Comparison of ENCODE assay signal across 8 cellular contexts in genomic region chr10:102644646-102645387, GRCh38. TPM values are rescaled to one million over a fixed set of nuclear protein-coding genes. Genes with fewer than 3 reads are reported as not detected.
A peak's percentile ranks its signal among the peaks of the same experiment; 100 is the strongest.
DNase-seq lines count a peak whose midpoint lies in the region; ATAC-seq and TF ChIP-seq lines count a peak whose summit lies in the region.

No MANE protein-coding gene starts in this region.

- peak overlapping the region; percentile 78 for H3K4me2 ChIP-seq in mesenchymal stem cell (ENCODE audit: low read length, poor library complexity, severe bottlenecking)

- CTCF ChIA-PET in BJ (lab: Yijun Ruan, JAX) (interaction anchor here (0.7 to 3.5 kb wide), 11 partner anchors 11 to 144 kb away, joined by 3 to 24 read pairs (median 5); partner anchors contain the start of genes ACTR1A, ARL3 and SUFU), HEK293 (lab: Yijun Ruan, JAX) (interaction anchor here (0.7 to 1.8 kb wide), 9 partner anchors 15 to 1614 kb away, joined by 3 to 11 read pairs (median 3); partner anchors contain the start of genes ARL3, PDZD7 and SFXN3)
- CTCF ChIA-PET in activated CD4-positive, alpha-beta memory T cell treated with anti-CD3 and anti-CD28 coated beads, Interleukin-2, amount 10 ng/mL, durations not matched to agents 7 days and 5 days (lab: Charles Lee) = interaction anchor here (0.6 to 3.8 kb wide), 16 partner anchors 9 to 1177 kb away, joined by 3 to 39 read pairs (median 4); partner anchors contain the start of genes ACTR1A, ARL3 and SFXN2

- H3K9me3 Mint-ChIP-seq in activated CD4-positive, alpha-beta memory T cell treated with anti-CD3 and anti-CD28 coated beads, Interleukin-2, amount 10 ng/mL, durations not matched to agents 7 days and 5 days = no peaks in the 10 kb centered on the region

- ATAC-seq in HG03139 (IDR thresholded peaks at IDR 0.05; ENCODE audit: unreplicated experiment) = no peak

- peak overlapping the region; percentile 19 for H2BK15ac ChIP-seq in mesenchymal stem cell (ENCODE audit: low read depth, poor library complexity, severe bottlenecking)

- peak overlapping the region; percentile 92 to 99 for H3K18ac ChIP-seq in mesenchymal stem cell (ENCODE audit: low read depth in 1 of 2, low read length in 2 of 2)

- H4K8ac ChIP-seq in mesenchymal stem cell (ENCODE audit: low read length) = peak overlapping the region; percentile 56

- H3K4me1 Mint-ChIP-seq in activated CD4-positive, alpha-beta memory T cell treated with anti-CD3 and anti-CD28 coated beads, Interleukin-2, amount 10 ng/mL, durations not matched to agents 7 days and 5 days = peaks cover 43% of the 10 kb centered on the region

- H3K9me3 ChIP-seq in HEK293 (ENCODE audit: control insufficient read depth, insufficient read depth, low read depth, low read length) (no peaks in the 10 kb centered on the region), mesenchymal stem cell (ENCODE audit: control insufficient read depth, low read length) (no peaks in the 10 kb centered on the region)

- peaks cover 23% of the 10 kb centered on the region for H3K36me3 Mint-ChIP-seq in activated CD4-positive, alpha-beta memory T cell treated with anti-CD3 and anti-CD28 coated beads, Interleukin-2, amount 10 ng/mL, durations not matched to agents 7 days and 5 days (ENCODE audit: low read depth)

- TF ChIP-seq CTCF in BJ (IDR thresholded peaks at IDR 0.05; ENCODE audit: insufficient read depth, low read depth, low read length) (peak; percentile 56), HEK293 (tag by site-specific recombination; IDR thresholded peaks at IDR 0.05) (peak; percentile 99)

- H2BK5ac ChIP-seq in mesenchymal stem cell (ENCODE audit: low read depth, low read length, poor library complexity, severe bottlenecking) = peak overlapping the region; percentile 94

- H3K23ac ChIP-seq in mesenchymal stem cell (ENCODE audit: low read length in 2 of 2) = peak overlapping the region; percentile 81 to 98

- no peak for DNase-seq in BJ (ENCODE audit: low read depth)
- DNase-seq in NCI-H69 (lab: John Stamatoyannopoulos, UW) = peak; percentile 90
- DNase-seq in activated CD4-positive, alpha-beta memory T cell treated with anti-CD3 and anti-CD28 coated beads, Interleukin-2, amount 10 ng/mL, durations not matched to agents 7 days and 5 days = peak; percentile 84
- peak; percentile 60 for DNase-seq in effector CD8-positive, alpha-beta T cell (lab: John Stamatoyannopoulos, UW)
- DNase-seq in mesenchymal stem cell = peak; percentile 80
- peak; percentile 61 for DNase-seq in stimulated activated CD8-positive, alpha-beta memory T cell treated with anti-CD3 and anti-CD28 coated beads, Interleukin-12 subunit alpha, Interleukin-12 subunit beta, amount 100 ng/mL, for 1 hour (ENCODE audit: low read depth)

- peak overlapping the region; percentile 98 for H3K9ac ChIP-seq in mesenchymal stem cell (ENCODE audit: low read length)

- H3K27me3 Mint-ChIP-seq in activated CD4-positive, alpha-beta memory T cell treated with anti-CD3 and anti-CD28 coated beads, Interleukin-2, amount 10 ng/mL, durations not matched to agents 7 days and 5 days = no peaks in the 10 kb centered on the region

- H2AK5ac ChIP-seq in mesenchymal stem cell (ENCODE audit: low read length, severe bottlenecking) = no peak overlapping the region

- H3K4me1 ChIP-seq in HEK293 (ENCODE audit: control insufficient read depth, insufficient read depth, low read length) (peaks cover 15% of the 10 kb centered on the region), mesenchymal stem cell (ENCODE audit: control insufficient read depth, insufficient read depth, low read depth, low read length) (peaks cover 34% of the 10 kb centered on the region)

- peak overlapping the region; percentile 86 for H3K27ac ChIP-seq in HEK293 (ENCODE audit: extremely low read depth, low read depth, low read length)
- H3K27ac ChIP-seq in mesenchymal stem cell (ENCODE audit: low read length, poor library complexity, severe bottlenecking) = peak overlapping the region; percentile 94

- H2BK120ac ChIP-seq in mesenchymal stem cell (ENCODE audit: low read depth, low read length) = peak overlapping the region; percentile 75

- H3K4ac ChIP-seq in mesenchymal stem cell (ENCODE audit: low read depth in 1 of 2, low read length in 2 of 2) = peak overlapping the region; percentile 83 to 98

- peak overlapping the region; percentile 80 to 97 for H2BK12ac ChIP-seq in mesenchymal stem cell (ENCODE audit: low read length in 2 of 2)

- WGBS in mesenchymal stem cell = under 1% methylated on average over 62 of the region's 62 CpGs

- no peaks in the 10 kb centered on the region for H3K27me3 ChIP-seq in BJ (ENCODE audit: control insufficient read depth, insufficient read depth, low read length)
- H3K27me3 ChIP-seq in mesenchymal stem cell (ENCODE audit: control insufficient read depth in 1 of 2, insufficient read depth in 1 of 2, low read length in 2 of 2) = no peaks in the 10 kb centered on the region

- H3K79me1 ChIP-seq in mesenchymal stem cell (replicated peaks; ENCODE audit: low read length, poor library complexity, severe bottlenecking) = no peaks in the 10 kb centered on the region

- POLR2A ChIA-PET in BJ (lab: Charles Lee) (interaction anchor here (0.6 kb wide), 1 partner anchor 109 kb away, joined by 3 read pairs; no protein-coding TSS in a partner anchor), HEK293 (lab: Yijun Ruan, JAX) (interaction anchor here (0.6 to 3.5 kb wide), 14 partner anchors 13 to 414 kb away, joined by 3 to 24 read pairs (median 4); partner anchors contain the start of genes ACTR1A, ARL3, SFXN2 and SUFU)
- POLR2A ChIA-PET in activated CD4-positive, alpha-beta memory T cell treated with anti-CD3 and anti-CD28 coated beads, Interleukin-2, amount 10 ng/mL, durations not matched to agents 7 days and 5 days (lab: Charles Lee) = interaction anchor here (0.7 to 5.0 kb wide), 27 partner anchors 9 to 723 kb away, joined by 3 to 130 read pairs (median 5); partner anchors contain the start of genes ACTR1A, ARL3, C10orf95 and CNNM2

- peak overlapping the region; percentile 98 for H3K27ac Mint-ChIP-seq in activated CD4-positive, alpha-beta memory T cell treated with anti-CD3 and anti-CD28 coated beads, Interleukin-2, amount 10 ng/mL, durations not matched to agents 7 days and 5 days

- H2AFZ ChIP-seq in mesenchymal stem cell (ENCODE audit: low read depth, low read length) = no peak overlapping the region

- peaks cover 4% of the 10 kb centered on the region for H3K36me3 ChIP-seq in BJ (ENCODE audit: control insufficient read depth, insufficient read depth, low read length)
- H3K36me3 ChIP-seq in HEK293 (ENCODE audit: control insufficient read depth in 2 of 2, insufficient read depth in 1 of 2, low read length in 2 of 2) = peaks cover 0 to 18% of the 10 kb centered on the region in 2 experiments; a peak in 1 of 3 replicates
- peaks cover 22 to 44% of the 10 kb centered on the region in 2 experiments for H3K36me3 ChIP-seq in mesenchymal stem cell (ENCODE audit: control insufficient read depth in 1 of 2, insufficient read depth in 2 of 2, low read depth in 1 of 2, low read length in 2 of 2)

- H4K91ac ChIP-seq in mesenchymal stem cell (ENCODE audit: low read length) = peak overlapping the region; percentile 93

- H3K14ac ChIP-seq in mesenchymal stem cell (ENCODE audit: low read length in 2 of 2) = peak overlapping the region in 1 of 2 experiments; percentile 100

- peak overlapping the region; percentile 87 for H3K4me3 ChIP-seq in BJ (ENCODE audit: low read depth, low read length)
- peak overlapping the region; percentile 69 for H3K4me3 ChIP-seq in HEK293 (ENCODE audit: low read depth, low read length)
- peak overlapping the region; percentile 79 to 95 for H3K4me3 ChIP-seq in mesenchymal stem cell (ENCODE audit: insufficient read depth in 1 of 2, low read depth in 1 of 2, low read length in 2 of 2)

- peak overlapping the region; percentile 90 for H3K4me3 Mint-ChIP-seq in activated CD4-positive, alpha-beta memory T cell treated with anti-CD3 and anti-CD28 coated beads, Interleukin-2, amount 10 ng/mL, durations not matched to agents 7 days and 5 days

TF ChIP-seq in HEK293, 187 proteins besides CTCF, POLR2A, EP300 and RAD21 (continues in another document):
- TF ChIP-seq WT1 (tag by site-specific recombination; IDR thresholded peaks at IDR 0.05) = peak; percentile 41; the same call in 1 of the 2 replicates
- no peak for TF ChIP-seq ZNF658 (tag by site-specific recombination; IDR thresholded peaks at IDR 0.05)
- peak; percentile 17; the same call in 1 of the 2 replicates for TF ChIP-seq ZNF488 (tag by site-specific recombination; IDR thresholded peaks at IDR 0.05)
- peak; percentile 84 for TF ChIP-seq ZXDB (tag by site-specific recombination; IDR thresholded peaks at IDR 0.05)
- peak; percentile 96 for TF ChIP-seq ZNF785 (tag by site-specific recombination; IDR thresholded peaks at IDR 0.05)
- TF ChIP-seq GFI1B (tag by site-specific recombination; IDR thresholded peaks at IDR 0.05) = 0 out of 2 replicates have a peak, but pooled peaks have one; percentile 4
- TF ChIP-seq ZNF266 (tag by site-specific recombination; IDR thresholded peaks at IDR 0.05; ENCODE audit: low read depth) = no peak
- no peak for TF ChIP-seq TCF7L2 (IDR thresholded peaks at IDR 0.05; ENCODE audit: borderline replicate concordance, low read depth, low read length)
- TF ChIP-seq ZNF561 (tag by site-specific recombination; IDR thresholded peaks at IDR 0.05; ENCODE audit: borderline replicate concordance) = peak; percentile 89; the same call in 1 of the 2 replicates
- TF ChIP-seq ZNF202 (tag by site-specific recombination; IDR thresholded peaks at IDR 0.05; ENCODE audit: borderline replicate concordance) = no peak
- peak; percentile 77 for TF ChIP-seq ZBTB7A (tag by site-specific recombination; IDR thresholded peaks at IDR 0.05; ENCODE audit: low read depth)
- no peak for TF ChIP-seq ZNF830 (tag by site-specific recombination; IDR thresholded peaks at IDR 0.05; ENCODE audit: low read depth)
- TF ChIP-seq GLI4 (tag by site-specific recombination; IDR thresholded peaks at IDR 0.05) = 0 out of 2 replicates have a peak, but pooled peaks have one; percentile 63
- peak; percentile 95 for TF ChIP-seq EGR2 (tag by site-specific recombination; IDR thresholded peaks at IDR 0.05; ENCODE audit: low read depth)
- peak; percentile 91 for TF ChIP-seq ZSCAN30 (tag by site-specific recombination; IDR thresholded peaks at IDR 0.05)

RNA-seq across cellular contexts. Expression of gene TRIM8, which starts 0.5 kb away (rescaled TPM):
- 60.4 and 105 TPM in 2 replicates for polyA plus RNA-seq in BJ (2011; rRNA removed)
- 45.1 and 46.2 TPM in 2 replicates for polyA minus RNA-seq in BJ (2011; rRNA and poly(A)+ RNA removed)
- total RNA-seq in activated CD4-positive, alpha-beta memory T cell treated with anti-CD3 and anti-CD28 coated beads, Interleukin-2, amount 10 ng/mL, durations not matched to agents 7 days and 5 days = 10 to 100 TPM; 53.0 to 56.0 TPM
- 113 TPM for polyA plus RNA-seq in mesenchymal stem cell (2013, experiment 1 of 2)
- 115 TPM for polyA plus RNA-seq in mesenchymal stem cell (2013, experiment 2 of 2)
